Comparison of ENCODE assay signal across 20 cellular contexts in genomic region chr14:30974628-30975027, GRCh38. TPM values are rescaled to one million over a fixed set of nuclear protein-coding genes. Genes with fewer than 3 reads are reported as not detected.
DNase-seq lines count a peak whose midpoint lies in the region; ATAC-seq and TF ChIP-seq lines count a peak whose summit lies in the region.
"Had no signal": no experiment of that assay in that cellular context is flagged by ENCODE, and none has a peak within 500 bp of the region (broad histone marks: within the 10 kb centered on the region; RNA-seq: fewer than 3 reads in every experiment).

No MANE protein-coding gene starts in this region.

- DNase-seq in HFFc6 (peak; percentile 29), adipocyte (ENCODE audit: low read depth) (peak; percentile 77), fibroblast of peridontal ligament (ENCODE audit: extremely low read depth) (peak; percentile 18), NCI-H82 treated with DMSO at 0.1 percent for 48 hours (lab: John Stamatoyannopoulos, UW; ENCODE audit: unreplicated experiment) (no peak), iPS-NIHi7 (ENCODE audit: extremely low spot score) (no peak)
- DNase-seq in effector CD8-positive, alpha-beta T cell (lab: John Stamatoyannopoulos, UW): no peak
- DNase-seq: activated CD4-positive, alpha-beta T cell treated with anti-CD3 and anti-CD28 coated beads for 4 hours; activated CD8-positive, alpha-beta memory T cell treated with anti-CD3 and anti-CD28 coated beads, Interleukin-2, amount 10 ng/mL, durations not matched to agents 7 days and 5 days; BE2C; Caco-2; cerebellar nuclear complex; endodermal cell; Kasumi-1; mammary epithelial cell; naive B cell; NCI-H345; ovary had no signal

- peaks cover 5% of the 10 kb centered on the region for H3K36me3 Mint-ChIP-seq in HFFc6 (ENCODE audit: low read depth)
- peaks cover 16% of the 10 kb centered on the region for H3K36me3 Mint-ChIP-seq in stimulated activated memory B cell treated with anti-CD40 and anti-IgM and Interleukin-4, amounts not matched to agents 10 μg/mL and 1 μg/mL and 100 μg/mL, for 72 hours
- H3K36me3 Mint-ChIP-seq: naive B cell had no signal

- peaks cover 53% of the 10 kb centered on the region for H3K4me1 Mint-ChIP-seq in HFFc6 (ENCODE audit: low read depth)
- H3K4me1 Mint-ChIP-seq in stimulated activated memory B cell treated with anti-CD40 and anti-IgM and Interleukin-4, amounts not matched to agents 10 μg/mL and 1 μg/mL and 100 μg/mL, for 72 hours: peaks cover 81% of the 10 kb centered on the region

- peaks cover 44% of the 10 kb centered on the region for H3K4me1 ChIP-seq in adipocyte (ENCODE audit: control insufficient read depth, insufficient read depth, low read length)
- H3K4me1 ChIP-seq: BE2C, Caco-2 had no signal

- H3K27ac Mint-ChIP-seq in HFFc6: peak overlapping the region; percentile 13; the same call in 1 of the 2 replicates
- peak overlapping the region; percentile 70 for H3K27ac Mint-ChIP-seq in stimulated activated memory B cell treated with anti-CD40 and anti-IgM and Interleukin-4, amounts not matched to agents 10 μg/mL and 1 μg/mL and 100 μg/mL, for 72 hours
- H3K27ac Mint-ChIP-seq: activated CD8-positive, alpha-beta memory T cell treated with anti-CD3 and anti-CD28 coated beads, Interleukin-2, amount 10 ng/mL, durations not matched to agents 7 days and 5 days; activated T-helper 2 cell treated with anti-CD3 and anti-CD28 coated beads, Interferon-gamma antibody, Interleukin-2, Interleukin-4, amounts not matched to agents 10 μg/mL and 5 μg/mL and 100 μg/mL, durations not matched to agents 14 hours and 24 hours and 36 hours; endodermal cell had no signal

- no peaks in the 10 kb centered on the region for H3K27me3 ChIP-seq in adipocyte (replicated peaks; ENCODE audit: control insufficient read depth, insufficient read depth, low read length)
- H3K27me3 ChIP-seq: BE2C, gastroesophageal sphincter, ovary had no signal

- no peaks in the 10 kb centered on the region for H3K9me3 ChIP-seq in adipocyte (ENCODE audit: control insufficient read depth, low read length)
- H3K9me3 ChIP-seq: BE2C, gastroesophageal sphincter, ovary had no signal

- H3K4me3 Mint-ChIP-seq in HFFc6: no peak overlapping the region
- no peak overlapping the region for H3K4me3 Mint-ChIP-seq in stimulated activated memory B cell treated with anti-CD40 and anti-IgM and Interleukin-4, amounts not matched to agents 10 μg/mL and 1 μg/mL and 100 μg/mL, for 72 hours
- H3K4me3 Mint-ChIP-seq: activated CD8-positive, alpha-beta memory T cell treated with anti-CD3 and anti-CD28 coated beads, Interleukin-2, amount 10 ng/mL, durations not matched to agents 7 days and 5 days; endodermal cell had no signal

- no peaks in the 10 kb centered on the region; the same call in 1 of the 2 replicates for H3K27me3 Mint-ChIP-seq in HFFc6 (ENCODE audit: insufficient read depth)
- no peaks in the 10 kb centered on the region for H3K27me3 Mint-ChIP-seq in stimulated activated memory B cell treated with anti-CD40 and anti-IgM and Interleukin-4, amounts not matched to agents 10 μg/mL and 1 μg/mL and 100 μg/mL, for 72 hours
- H3K27me3 Mint-ChIP-seq: activated CD8-positive, alpha-beta memory T cell treated with anti-CD3 and anti-CD28 coated beads, Interleukin-2, amount 10 ng/mL, durations not matched to agents 7 days and 5 days; naive B cell had no signal

- H3K4me3 ChIP-seq in adipocyte (ENCODE audit: low read length): no peak overlapping the region
- H3K4me3 ChIP-seq: gastroesophageal sphincter, ovary had no signal

- H3K9me3 Mint-ChIP-seq in HFFc6: no peaks in the 10 kb centered on the region
- no peaks in the 10 kb centered on the region for H3K9me3 Mint-ChIP-seq in stimulated activated memory B cell treated with anti-CD40 and anti-IgM and Interleukin-4, amounts not matched to agents 10 μg/mL and 1 μg/mL and 100 μg/mL, for 72 hours
- H3K9me3 Mint-ChIP-seq: activated T-helper 2 cell treated with anti-CD3 and anti-CD28 coated beads, Interferon-gamma antibody, Interleukin-2, Interleukin-4, amounts not matched to agents 10 μg/mL and 5 μg/mL and 100 μg/mL, durations not matched to agents 14 hours and 24 hours and 36 hours; naive B cell had no signal

- ATAC-seq in stimulated activated memory B cell treated with anti-CD40 and anti-IgM and Interleukin-4, amounts not matched to agents 10 μg/mL and 1 μg/mL and 100 μg/mL, for 72 hours: no peak
- ATAC-seq: activated CD8-positive, alpha-beta memory T cell treated with anti-CD3 and anti-CD28 coated beads, Interleukin-2, amount 10 ng/mL, durations not matched to agents 7 days and 5 days; gastroesophageal sphincter had no signal

- no peak overlapping the region for H3K9ac ChIP-seq in adipocyte (ENCODE audit: low read length)

- no peak for TF ChIP-seq CTCF in HFFc6 (IDR thresholded peaks at IDR 0.05)

- no peaks in the 10 kb centered on the region for H3K36me3 ChIP-seq in adipocyte (ENCODE audit: control insufficient read depth, insufficient read depth, low read length, severe bottlenecking)
- H3K36me3 ChIP-seq: BE2C, gastroesophageal sphincter, ovary had no signal

RNA-seq across cellular contexts. Expression of gene AP4S1, which starts 50.8 kb away (rescaled TPM):
- total RNA-seq in HFFc6 (2021; fragmentation: NEBNext Ultra II Directional; extraction: Animal tissue kit (Norgen Biotek cat#: 25700)): 10 to 100 TPM in 1 of 6 experiments, 1 to 10 TPM in 5; 6.5 to 10.0 (median 7.5) TPM

RNA-seq across cellular contexts. Expression of gene STRN3, which starts 51.6 kb away (rescaled TPM):
- 10 to 100 TPM; 34.5 to 40.6 (median 38.6) TPM for total RNA-seq in HFFc6 (2021; fragmentation: NEBNext Ultra II Directional; extraction: Animal tissue kit (Norgen Biotek cat#: 25700))

Comparison
In these comparisons a context has a peak if more than half of its experiments do, and no peak if none do; other contexts are left out.
1. DNase-seq: peak in HFFc6 (single experiment), adipocyte (single experiment) and fibroblast of peridontal ligament (single experiment); none in NCI-H82 treated with DMSO at 0.1 percent for 48 hours (single experiment), effector CD8-positive, alpha-beta T cell (single experiment) and iPS-NIHi7 (single experiment).